In the genomic region with DNA sequence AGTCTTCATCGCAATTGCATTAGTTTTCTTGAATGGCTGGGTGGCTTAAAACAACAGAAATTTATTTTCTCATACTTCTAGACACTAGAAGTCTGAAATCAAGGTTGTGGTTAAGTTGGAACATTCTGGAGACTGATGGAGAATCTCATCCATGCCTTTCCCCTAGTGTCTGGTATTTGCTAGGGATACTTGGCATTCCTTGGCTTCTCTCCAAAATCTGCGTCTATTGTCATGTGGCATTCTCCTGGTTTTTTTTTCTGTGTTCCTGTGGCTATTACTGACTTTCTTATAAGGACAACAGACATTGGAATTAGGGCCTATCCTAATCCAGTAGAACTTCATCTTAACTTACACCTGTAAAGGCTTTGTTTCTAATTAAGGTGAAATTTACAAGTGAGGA, we compare ENCODE assay signal across 13 cellular contexts.
DNase-seq lines count a peak whose midpoint lies in the region; ATAC-seq and TF ChIP-seq lines count a peak whose summit lies in the region.
"Had no signal": no experiment of that assay in that cellular context is flagged by ENCODE, and none has a peak within 500 bp of the region (broad histone marks: within the 10 kb centered on the region; RNA-seq: fewer than 3 reads in every experiment).

No MANE protein-coding gene starts in this region.

- H3K27me3 ChIP-seq in BE2C = no peaks in the 10 kb centered on the region
- H3K27me3 ChIP-seq: esophagus squamous epithelium, tibial nerve had no signal

- 0 out of 2 replicates have a peak overlapping the region, but pooled peaks have one; percentile 32 for H3K27ac Mint-ChIP-seq in WTC11
- H3K27ac Mint-ChIP-seq in activated naive CD8-positive, alpha-beta T cell treated with anti-CD3 and anti-CD28 coated beads, Interleukin-2, amount 50 U/mL, for 24 hours = no peak overlapping the region
- H3K27ac Mint-ChIP-seq: activated CD4-positive, alpha-beta T cell treated with anti-CD3 and anti-CD28 coated beads for 36 hours; activated naive CD4-positive, alpha-beta T cell treated with anti-CD3 and anti-CD28 coated beads, Interleukin-2, amount 50 U/mL, for 72 hours had no signal

- peaks cover 16% of the 10 kb centered on the region for H3K4me1 Mint-ChIP-seq in WTC11
- H3K4me1 Mint-ChIP-seq in activated naive CD8-positive, alpha-beta T cell treated with anti-CD3 and anti-CD28 coated beads, Interleukin-2, amount 50 U/mL, for 24 hours = no peaks in the 10 kb centered on the region
- H3K4me1 Mint-ChIP-seq: activated CD4-positive, alpha-beta T cell treated with anti-CD3 and anti-CD28 coated beads for 36 hours had no signal

- H3K4me3 ChIP-seq in BE2C (ENCODE audit: low read depth, low read length) = no peak overlapping the region
- H3K4me3 ChIP-seq: esophagus squamous epithelium, tibial nerve had no signal

- 0 out of 2 replicates have a peak, but pooled peaks cover 3% of the 10 kb centered on the region for H3K36me3 Mint-ChIP-seq in WTC11
- H3K36me3 Mint-ChIP-seq in activated naive CD8-positive, alpha-beta T cell treated with anti-CD3 and anti-CD28 coated beads, Interleukin-2, amount 50 U/mL, for 24 hours (ENCODE audit: low read depth) = no peaks in the 10 kb centered on the region
- H3K36me3 Mint-ChIP-seq: activated naive CD4-positive, alpha-beta T cell treated with anti-CD3 and anti-CD28 coated beads, Interleukin-2, amount 50 U/mL, for 72 hours had no signal

- no peaks in the 10 kb centered on the region for H3K4me1 ChIP-seq in BE2C
- H3K4me1 ChIP-seq: esophagus squamous epithelium, tibial nerve had no signal

- ATAC-seq in WTC11 = peak; percentile 98
- no peak for ATAC-seq in activated naive CD8-positive, alpha-beta T cell treated with anti-CD3 and anti-CD28 coated beads, Interleukin-2, amount 50 U/mL, for 24 hours
- ATAC-seq in HG03565 (IDR thresholded peaks at IDR 0.05; ENCODE audit: unreplicated experiment) = no peak
- ATAC-seq: activated CD4-positive, alpha-beta T cell treated with anti-CD3 and anti-CD28 coated beads for 36 hours; activated naive CD4-positive, alpha-beta T cell treated with anti-CD3 and anti-CD28 coated beads, Interleukin-2, amount 50 U/mL, for 72 hours had no signal

- TF ChIP-seq CTCF in BE2C (IDR thresholded peaks at IDR 0.05; ENCODE audit: low read depth, low read length) = peak; percentile 28
- no peak for TF ChIP-seq CTCF in WTC11 (IDR thresholded peaks at IDR 0.05)

- H3K9me3 Mint-ChIP-seq in WTC11 = 0 out of 2 replicates have a peak, but pooled peaks cover 4% of the 10 kb centered on the region
- no peaks in the 10 kb centered on the region for H3K9me3 Mint-ChIP-seq in activated naive CD8-positive, alpha-beta T cell treated with anti-CD3 and anti-CD28 coated beads, Interleukin-2, amount 50 U/mL, for 24 hours

- no peaks in the 10 kb centered on the region for H3K9me3 ChIP-seq in BE2C
- H3K9me3 ChIP-seq: esophagus squamous epithelium, tibial nerve had no signal

- no peaks in the 10 kb centered on the region for H3K36me3 ChIP-seq in BE2C
- H3K36me3 ChIP-seq: esophagus squamous epithelium, tibial nerve had no signal

- H3K4me3 Mint-ChIP-seq in WTC11 = no peak overlapping the region
- H3K4me3 Mint-ChIP-seq in activated naive CD8-positive, alpha-beta T cell treated with anti-CD3 and anti-CD28 coated beads, Interleukin-2, amount 50 U/mL, for 24 hours = no peak overlapping the region
- H3K4me3 Mint-ChIP-seq: activated CD4-positive, alpha-beta T cell treated with anti-CD3 and anti-CD28 coated beads for 36 hours had no signal

- POLR2A ChIA-PET in WTC11 (lab: Charles Lee) = no interaction called here

- DNase-seq in BE2C (peak; percentile 22), HT1080 (ENCODE audit: low read depth) (peak; percentile 82), WTC11 (ENCODE audit: low spot score) (no peak), iPS-NIHi11 (ENCODE audit: low spot score) (peak; percentile 54), NCI-H2227 (lab: John Stamatoyannopoulos, UW; ENCODE audit: unreplicated experiment) (no peak), C1 segment of cervical spinal cord (lab: John Stamatoyannopoulos, UW) (no peak)
- no peak for DNase-seq in activated naive CD8-positive, alpha-beta T cell treated with anti-CD3 and anti-CD28 coated beads, Interleukin-2, amount 50 U/mL, for 24 hours
- DNase-seq: activated CD4-positive, alpha-beta T cell treated with anti-CD3 and anti-CD28 coated beads for 36 hours; esophagus squamous epithelium; KG1 had no signal

- CTCF ChIA-PET in WTC11 (lab: Charles Lee) = no interaction called here

- no peaks in the 10 kb centered on the region for H3K27me3 Mint-ChIP-seq in WTC11 (ENCODE audit: low read depth)
- no peaks in the 10 kb centered on the region for H3K27me3 Mint-ChIP-seq in activated naive CD8-positive, alpha-beta T cell treated with anti-CD3 and anti-CD28 coated beads, Interleukin-2, amount 50 U/mL, for 24 hours
- H3K27me3 Mint-ChIP-seq: activated CD4-positive, alpha-beta T cell treated with anti-CD3 and anti-CD28 coated beads for 36 hours had no signal

TF ChIP-seq in WTC11, 78 proteins besides CTCF, POLR2A, EP300 and RAD21 (continues in another document):
- TF ChIP-seq GRHL2 (CRISPR knock-in tag; IDR thresholded peaks at IDR 0.05; ENCODE audit: insufficient replicate concordance, severe bottlenecking) (no peak), ZNF317 (CRISPR knock-in tag; IDR thresholded peaks at IDR 0.05; ENCODE audit: borderline replicate concordance, low read depth) (peak; percentile 74; the same call in 1 of the 2 replicates)
- TF ChIP-seq, protein P1, sequence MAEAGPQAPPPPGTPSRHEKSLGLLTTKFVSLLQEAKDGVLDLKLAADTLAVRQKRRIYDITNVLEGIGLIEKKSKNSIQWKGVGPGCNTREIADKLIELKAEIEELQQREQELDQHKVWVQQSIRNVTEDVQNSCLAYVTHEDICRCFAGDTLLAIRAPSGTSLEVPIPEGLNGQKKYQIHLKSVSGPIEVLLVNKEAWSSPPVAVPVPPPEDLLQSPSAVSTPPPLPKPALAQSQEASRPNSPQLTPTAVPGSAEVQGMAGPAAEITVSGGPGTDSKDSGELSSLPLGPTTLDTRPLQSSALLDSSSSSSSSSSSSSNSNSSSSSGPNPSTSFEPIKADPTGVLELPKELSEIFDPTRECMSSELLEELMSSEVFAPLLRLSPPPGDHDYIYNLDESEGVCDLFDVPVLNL (CRISPR knock-in tag; IDR thresholded peaks at IDR 0.05; ENCODE audit: borderline replicate concordance, low read depth) = no peak
- TF ChIP-seq, protein P2, sequence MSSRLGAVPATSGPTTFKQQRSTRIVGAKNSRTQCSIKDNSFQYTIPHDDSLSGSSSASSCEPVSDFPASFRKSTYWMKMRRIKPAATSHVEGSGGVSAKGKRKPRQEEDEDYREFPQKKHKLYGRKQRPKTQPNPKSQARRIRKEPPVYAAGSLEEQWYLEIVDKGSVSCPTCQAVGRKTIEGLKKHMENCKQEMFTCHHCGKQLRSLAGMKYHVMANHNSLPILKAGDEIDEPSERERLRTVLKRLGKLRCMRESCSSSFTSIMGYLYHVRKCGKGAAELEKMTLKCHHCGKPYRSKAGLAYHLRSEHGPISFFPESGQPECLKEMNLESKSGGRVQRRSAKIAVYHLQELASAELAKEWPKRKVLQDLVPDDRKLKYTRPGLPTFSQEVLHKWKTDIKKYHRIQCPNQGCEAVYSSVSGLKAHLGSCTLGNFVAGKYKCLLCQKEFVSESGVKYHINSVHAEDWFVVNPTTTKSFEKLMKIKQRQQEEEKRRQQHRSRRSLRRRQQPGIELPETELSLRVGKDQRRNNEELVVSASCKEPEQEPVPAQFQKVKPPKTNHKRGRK (CRISPR knock-in tag; IDR thresholded peaks at IDR 0.05; ENCODE audit: borderline replicate concordance) = no peak
- TF ChIP-seq, protein P3, sequence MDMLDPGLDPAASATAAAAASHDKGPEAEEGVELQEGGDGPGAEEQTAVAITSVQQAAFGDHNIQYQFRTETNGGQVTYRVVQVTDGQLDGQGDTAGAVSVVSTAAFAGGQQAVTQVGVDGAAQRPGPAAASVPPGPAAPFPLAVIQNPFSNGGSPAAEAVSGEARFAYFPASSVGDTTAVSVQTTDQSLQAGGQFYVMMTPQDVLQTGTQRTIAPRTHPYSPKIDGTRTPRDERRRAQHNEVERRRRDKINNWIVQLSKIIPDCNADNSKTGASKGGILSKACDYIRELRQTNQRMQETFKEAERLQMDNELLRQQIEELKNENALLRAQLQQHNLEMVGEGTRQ (CRISPR knock-in tag; IDR thresholded peaks at IDR 0.05) = no peak
- TF ChIP-seq, protein P4, sequence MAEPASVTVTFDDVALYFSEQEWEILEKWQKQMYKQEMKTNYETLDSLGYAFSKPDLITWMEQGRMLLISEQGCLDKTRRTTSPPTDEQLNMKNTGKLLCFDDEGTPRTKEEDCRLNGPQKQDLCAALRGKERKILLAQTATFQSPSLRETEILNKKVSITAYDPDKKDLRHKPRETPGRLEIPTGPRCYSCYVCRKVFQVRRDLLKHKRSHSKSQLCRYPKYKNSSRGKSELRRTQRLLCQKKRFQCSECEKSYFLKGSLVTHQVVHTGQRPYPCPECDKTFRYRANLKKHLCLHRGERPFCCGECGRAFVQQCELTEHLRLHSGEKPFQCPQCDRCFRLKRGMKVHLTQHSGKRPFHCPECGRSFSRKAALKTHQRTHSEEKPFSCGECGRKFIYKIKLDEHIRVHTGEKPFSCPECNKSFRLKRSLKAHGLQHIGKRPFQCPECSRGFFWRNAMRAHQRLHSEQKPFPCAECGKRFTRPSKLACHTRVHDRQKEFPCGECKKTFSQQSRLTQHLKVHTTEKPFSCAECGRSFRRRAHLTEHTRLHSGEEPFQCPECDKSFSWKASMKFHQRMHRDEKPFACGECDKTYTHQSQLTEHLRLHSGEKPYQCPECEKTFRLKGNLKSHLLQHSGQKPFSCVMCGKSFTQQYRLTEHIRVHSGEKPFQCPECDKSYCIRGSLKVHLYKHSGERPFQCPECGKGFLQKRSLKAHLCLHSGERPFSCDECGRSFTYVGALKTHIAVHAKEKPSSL (CRISPR knock-in tag; conservative IDR thresholded peaks at IDR 0.05) = peak; percentile 80; the same call in 1 of the 2 replicates

Comparison
In these comparisons a context has a peak if more than half of its experiments do, and no peak if none do; other contexts are left out.
1. DNase-seq: peak in BE2C (single experiment), HT1080 (single experiment) and iPS-NIHi11 (single experiment); none in WTC11 (single experiment), NCI-H2227 (single experiment), activated naive CD8-positive, alpha-beta T cell treated with anti-CD3 and anti-CD28 coated beads, Interleukin-2, amount 50 U/mL, for 24 hours (single experiment) and C1 segment of cervical spinal cord (0 of 14).